In the genomic region with DNA sequence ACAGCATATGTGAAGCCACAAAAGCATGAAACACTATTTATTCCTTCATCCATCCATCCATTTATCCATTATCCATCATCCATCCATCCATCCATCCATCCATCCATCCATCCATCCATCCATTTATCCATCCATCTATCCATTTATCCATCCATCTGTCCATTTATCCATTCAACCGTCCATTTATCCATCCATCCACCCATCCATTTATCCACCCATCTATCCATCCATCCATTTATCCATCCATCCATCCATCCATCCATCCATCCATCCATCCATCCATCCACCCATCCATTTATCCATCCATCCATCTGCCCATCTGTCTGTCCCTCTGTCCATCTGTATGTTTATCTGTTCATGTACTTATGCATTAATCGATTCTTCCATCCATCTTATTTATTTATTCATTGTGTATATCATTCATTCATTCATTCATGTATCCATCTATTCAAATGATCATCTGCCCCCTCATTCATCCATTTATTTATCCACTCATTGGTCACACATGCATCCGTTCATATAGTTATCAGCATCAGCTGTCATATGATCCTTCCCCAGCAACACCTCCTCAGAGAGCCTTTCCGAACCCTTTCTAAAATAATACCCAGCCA, we compare ENCODE assay signal across 2 cellular contexts.
TF ChIP-seq lines count a peak whose summit lies in the region.

No MANE protein-coding gene starts in this region.

TF ChIP-seq in IMR-90, 13 proteins besides CTCF, POLR2A, EP300 and RAD21 (continued from another document):
- TF ChIP-seq CEBPB (IDR thresholded peaks at IDR 0.05; ENCODE audit: low read depth, low read length) (no peak), RCOR1 (IDR thresholded peaks at IDR 0.05; ENCODE audit: insufficient replicate concordance, low read length) (no peak), FOS (IDR thresholded peaks at IDR 0.05; ENCODE audit: low read depth, low read length) (no peak), MAFK (IDR thresholded peaks at IDR 0.05; ENCODE audit: low read depth, low read length) (no peak), NFE2L2 (IDR thresholded peaks at IDR 0.05; ENCODE audit: low read depth, low read length) (no peak), RFX5 (IDR thresholded peaks at IDR 0.05; ENCODE audit: low read depth, low read length) (no peak), SMC3 (IDR thresholded peaks at IDR 0.05; ENCODE audit: low read depth, low read length) (no peak), MXI1 (IDR thresholded peaks at IDR 0.05; ENCODE audit: borderline replicate concordance, low read depth, low read length) (no peak), ELK1 (IDR thresholded peaks at IDR 0.05; ENCODE audit: borderline replicate concordance, low read depth, low read length) (no peak), MAZ (IDR thresholded peaks at IDR 0.05; ENCODE audit: borderline replicate concordance, low read depth, low read length) (no peak)

TF ChIP-seq in HEK293T, 16 proteins besides CTCF, POLR2A, EP300 and RAD21 (continued from another document):
- TF ChIP-seq PKNOX1 (IDR thresholded peaks at IDR 0.05): no peak
- TF ChIP-seq L3MBTL2 (conservative IDR thresholded peaks at IDR 0.05): no peak
